ENCODE assay signal across 13 cellular contexts in the genomic region with DNA sequence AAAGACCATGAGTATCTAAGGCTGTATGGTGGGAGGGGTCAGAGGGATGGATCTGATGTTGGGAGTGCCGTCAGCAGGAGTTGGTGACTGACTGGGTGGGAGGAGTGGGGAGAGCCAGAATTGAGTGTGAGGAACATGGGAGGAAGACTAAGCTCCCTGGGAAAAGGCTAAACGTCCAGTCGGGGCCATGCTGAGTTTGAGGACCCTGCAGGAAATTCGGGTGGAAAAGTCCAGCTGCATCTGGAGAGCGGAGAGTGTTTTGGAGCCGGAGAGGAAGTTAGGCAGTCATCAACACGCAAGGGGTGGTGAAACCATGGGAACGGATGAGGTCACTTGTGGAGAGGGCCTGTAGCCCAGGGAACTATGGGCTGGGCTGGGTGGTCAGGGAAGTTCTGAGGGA.
DNase-seq lines count a peak whose midpoint lies in the region; ATAC-seq and TF ChIP-seq lines count a peak whose summit lies in the region.
"Had no signal": no experiment of that assay in that cellular context is flagged by ENCODE, and none has a peak within 500 bp of the region (broad histone marks: within the 10 kb centered on the region; RNA-seq: fewer than 3 reads in every experiment).

No MANE protein-coding gene starts in this region.

- intact Hi-C loops in naive thymus-derived CD4-positive, alpha-beta T cell (cut with micrococcal nuclease), result no loop called here

- peaks cover under 1 to 38% (median 36%) of the 10 kb centered on the region in 3 donors for H3K4me1 Mint-ChIP-seq in T-cell
- H3K4me1 Mint-ChIP-seq in naive thymus-derived CD4-positive, alpha-beta T cell, result peaks cover 23 to 36% (median 31%) of the 10 kb centered on the region in 7 donors
- H3K4me1 Mint-ChIP-seq in chondrocyte (ENCODE audit: low read depth), result peaks cover 4% of the 10 kb centered on the region

- DNase-seq in Ammon's horn (ENCODE audit: low spot score), result peak; percentile 11
- DNase-seq in T-cell, result no peak
- peak; percentile 86 for DNase-seq in fibroblast of the aortic adventitia (ENCODE audit: low read depth)
- no peak for DNase-seq in naive thymus-derived CD4-positive, alpha-beta T cell
- no peak for DNase-seq in GM10266 (ENCODE audit: extremely low spot score)
- DNase-seq in stimulated activated CD4-positive, alpha-beta T cell treated with anti-CD3 and anti-CD28 coated beads, Interleukin-4, amount 100 ng/mL, for 1 hour, result no peak
- DNase-seq in chondrocyte (ENCODE audit: low spot score), result no peak
- no peak for DNase-seq in effector CD4-positive, alpha-beta T cell
- DNase-seq: NCI-H1694; stimulated activated CD4-positive, alpha-beta T cell treated with anti-CD3 and anti-CD28 coated beads, Interleukin-15, amount 100 ng/mL, for 24 hours had no signal

- H3K27ac Mint-ChIP-seq in T-cell (peak overlapping the region; percentile 65 to 70), chondrocyte (ENCODE audit: unreplicated experiment) (no peak overlapping the region)
- peak overlapping the region in 3 of 9 donors; percentile 83 to 90 (median 84) for H3K27ac Mint-ChIP-seq in naive thymus-derived CD4-positive, alpha-beta T cell

- H3K9me3 Mint-ChIP-seq in T-cell (no peaks in the 10 kb centered on the region), chondrocyte (ENCODE audit: low read depth) (no peaks in the 10 kb centered on the region)
- peaks cover 0 to 3% (median 0%) of the 10 kb centered on the region in 11 donors for H3K9me3 Mint-ChIP-seq in naive thymus-derived CD4-positive, alpha-beta T cell

- H3K27ac ChIP-seq in naive thymus-derived CD4-positive, alpha-beta T cell (ENCODE audit: low read depth, low read length), result peak overlapping the region; percentile 17
- H3K27ac ChIP-seq: cardiac muscle cell had no signal

- H3K4me1 ChIP-seq in naive thymus-derived CD4-positive, alpha-beta T cell (ENCODE audit: control insufficient read depth in 2 of 2, insufficient read depth in 2 of 2, low read length in 2 of 2), result peaks cover 0 to 5% of the 10 kb centered on the region in 2 donors
- H3K4me1 ChIP-seq: HAP-1 had no signal

- H3K4me3 ChIP-seq in fibroblast of the aortic adventitia (ENCODE audit: low read depth, low read length), result peak overlapping the region; percentile 19
- no peak overlapping the region for H3K4me3 ChIP-seq in naive thymus-derived CD4-positive, alpha-beta T cell (ENCODE audit: low read length)
- H3K4me3 ChIP-seq: cardiac muscle cell, HAP-1, thoracic aorta had no signal

- CTCF ChIA-PET in T-cell (lab: Charles Lee), result interaction anchor here in 1 of 2 donors (0.6 kb wide), 1 partner anchor 156 kb away, joined by 5 read pairs; no protein-coding TSS in a partner anchor
- CTCF ChIA-PET in naive thymus-derived CD4-positive, alpha-beta T cell (lab: Charles Lee), result no interaction called here

- H3K36me3 ChIP-seq in naive thymus-derived CD4-positive, alpha-beta T cell (ENCODE audit: control insufficient read depth in 2 of 3, insufficient read depth in 3 of 3, low read length in 3 of 3), result peaks cover 0 to 33% (median 0%) of the 10 kb centered on the region in 3 experiments
- H3K36me3 ChIP-seq: cardiac muscle cell, HAP-1, thoracic aorta had no signal

- TF ChIP-seq CTCF in fibroblast of the aortic adventitia (IDR thresholded peaks at IDR 0.05; ENCODE audit: insufficient read depth, low read length), result no peak
- no peak for TF ChIP-seq CTCF in GM10266 (IDR thresholded peaks at IDR 0.05; ENCODE audit: control insufficient read depth, insufficient read depth, low read depth, missing control alignments)
- no peak for TF ChIP-seq CTCF in chondrocyte (IDR thresholded peaks at IDR 0.05)

- H3K27me3 ChIP-seq in naive thymus-derived CD4-positive, alpha-beta T cell (ENCODE audit: control insufficient read depth in 2 of 2, insufficient read depth in 2 of 2, low read length in 2 of 2), result no peaks in the 10 kb centered on the region
- H3K27me3 ChIP-seq: cardiac muscle cell had no signal

- no peak for ATAC-seq in T-cell (replicated peaks in 1 of 4)
- ATAC-seq in naive thymus-derived CD4-positive, alpha-beta T cell, result peak; percentile 36

- H3K4me3 Mint-ChIP-seq in T-cell, result no peak overlapping the region
- H3K4me3 Mint-ChIP-seq in naive thymus-derived CD4-positive, alpha-beta T cell, result peak overlapping the region in 2 of 10 donors; percentile 20 to 46
- no peak overlapping the region for H3K4me3 Mint-ChIP-seq in chondrocyte (ENCODE audit: unreplicated experiment)

- peaks cover 50% of the 10 kb centered on the region for H3K36me3 Mint-ChIP-seq in T-cell
- H3K36me3 Mint-ChIP-seq in naive thymus-derived CD4-positive, alpha-beta T cell, result peaks cover 7 to 42% (median 28%) of the 10 kb centered on the region in 5 donors
- H3K36me3 Mint-ChIP-seq in chondrocyte (ENCODE audit: low read depth), result peaks cover 14% of the 10 kb centered on the region

- POLR2A ChIA-PET in T-cell (lab: Charles Lee), result interaction anchor here (0.5 to 1.2 kb wide), 3 partner anchors 11 to 189 kb away, joined by 3 to 5 read pairs (median 3); no protein-coding TSS in a partner anchor
- POLR2A ChIA-PET in naive thymus-derived CD4-positive, alpha-beta T cell (lab: Charles Lee), result interaction anchor here (0.5 kb wide), 1 partner anchor 1048 kb away, joined by 3 read pairs; no protein-coding TSS in a partner anchor

- no peaks in the 10 kb centered on the region for H3K27me3 Mint-ChIP-seq in T-cell
- no peaks in the 10 kb centered on the region for H3K27me3 Mint-ChIP-seq in naive thymus-derived CD4-positive, alpha-beta T cell
- no peaks in the 10 kb centered on the region for H3K27me3 Mint-ChIP-seq in chondrocyte (ENCODE audit: low read depth)

- H3K9me3 ChIP-seq in naive thymus-derived CD4-positive, alpha-beta T cell (ENCODE audit: control insufficient read depth in 2 of 3, low read length in 3 of 3), result no peaks in the 10 kb centered on the region
- H3K9me3 ChIP-seq: HAP-1, thoracic aorta had no signal

Comparison
In these comparisons a context has a peak if more than half of its experiments do, and no peak if none do; other contexts are left out.
1. DNase-seq: peak in Ammon's horn (single experiment) and fibroblast of the aortic adventitia (single experiment); none in T-cell (0 of 34), naive thymus-derived CD4-positive, alpha-beta T cell (0 of 9), GM10266 (single experiment), stimulated activated CD4-positive, alpha-beta T cell treated with anti-CD3 and anti-CD28 coated beads, Interleukin-4, amount 100 ng/mL, for 1 hour (single experiment), chondrocyte (single experiment) and effector CD4-positive, alpha-beta T cell (single experiment).